Comparison of ENCODE assay signal across 12 cellular contexts in genomic region chr20:4950437-4950836, GRCh38. TPM values are rescaled to one million over a fixed set of nuclear protein-coding genes. Genes with fewer than 3 reads are reported as not detected.
DNase-seq lines count a peak whose midpoint lies in the region; ATAC-seq and TF ChIP-seq lines count a peak whose summit lies in the region.
"Had no signal": no experiment of that assay in that cellular context is flagged by ENCODE, and none has a peak within 500 bp of the region (broad histone marks: within the 10 kb centered on the region; RNA-seq: fewer than 3 reads in every experiment).

No MANE protein-coding gene starts in this region.

- no peaks in the 10 kb centered on the region for H3K36me3 ChIP-seq in neutrophil
- H3K36me3 ChIP-seq in GM23338 (ENCODE audit: insufficient read depth): no peaks in the 10 kb centered on the region
- peaks cover 4% of the 10 kb centered on the region; the same call in 1 of the 2 replicates for H3K36me3 ChIP-seq in BE2C
- H3K36me3 ChIP-seq in mesendoderm (ENCODE audit: control insufficient read depth, insufficient read depth, low read length): no peaks in the 10 kb centered on the region

- H3K79me2 ChIP-seq in GM23338 (replicated peaks; ENCODE audit: insufficient read depth): no peaks in the 10 kb centered on the region
- no peaks in the 10 kb centered on the region for H3K79me2 ChIP-seq in mesendoderm (ENCODE audit: control insufficient read depth, insufficient read depth, low read length)

- no peak overlapping the region for H4K5ac ChIP-seq in mesendoderm (ENCODE audit: low read length)

- no peak for ATAC-seq in activated T-cell treated with anti-CD3 and anti-CD28 coated beads, Interleukin-2, amount 50 U/mL, for 72 hours (replicated peaks in 1 of 2)
- ATAC-seq in GM21423 (IDR thresholded peaks at IDR 0.05; ENCODE audit: unreplicated experiment): no peak
- no peak for ATAC-seq in GM23338

- no peaks in the 10 kb centered on the region for H3K79me1 ChIP-seq in mesendoderm (ENCODE audit: low read length)

- peaks cover 3 to 6% of the 10 kb centered on the region in 2 donors for H3K36me3 Mint-ChIP-seq in activated T-cell treated with anti-CD3 and anti-CD28 coated beads, Interleukin-2, amount 50 U/mL, for 72 hours (ENCODE audit: insufficient read depth in 2 of 2)
- H3K36me3 Mint-ChIP-seq in GM23338 (ENCODE audit: low read depth): no peaks in the 10 kb centered on the region

- no peak overlapping the region for H3K9ac ChIP-seq in mesendoderm (ENCODE audit: low read length)

- peak overlapping the region; percentile 42 for H3K27ac ChIP-seq in cingulate gyrus (ENCODE audit: low read depth, low read length)
- peak overlapping the region; percentile 31 for H3K27ac ChIP-seq in neutrophil
- no peak overlapping the region for H3K27ac ChIP-seq in GM23338 (ENCODE audit: low read depth)
- H3K27ac ChIP-seq in mesendoderm (ENCODE audit: low read depth, low read length): no peak overlapping the region

- no peak overlapping the region for H2BK120ac ChIP-seq in mesendoderm (ENCODE audit: low read depth, low read length)

- H3K27me3 Mint-ChIP-seq in activated T-cell treated with anti-CD3 and anti-CD28 coated beads, Interleukin-2, amount 50 U/mL, for 72 hours (ENCODE audit: low read depth): no peaks in the 10 kb centered on the region
- H3K27me3 Mint-ChIP-seq in GM23338 (ENCODE audit: insufficient read depth, low read depth, poor library complexity): no peaks in the 10 kb centered on the region
- H3K27me3 Mint-ChIP-seq: progenitor cell of endocrine pancreas had no signal

- no peak for TF ChIP-seq CTCF in neutrophil (IDR thresholded peaks at IDR 0.05)
- TF ChIP-seq CTCF in GM23338 (conservative IDR thresholded peaks at IDR 0.05; ENCODE audit: low read depth in 2 of 2): no peak
- no peak for TF ChIP-seq CTCF in BE2C (IDR thresholded peaks at IDR 0.05; ENCODE audit: low read depth, low read length)

- H3K9me3 Mint-ChIP-seq in activated T-cell treated with anti-CD3 and anti-CD28 coated beads, Interleukin-2, amount 50 U/mL, for 72 hours: no peaks in the 10 kb centered on the region
- no peaks in the 10 kb centered on the region for H3K9me3 Mint-ChIP-seq in GM23338

- peaks cover 37% of the 10 kb centered on the region for H3K4me1 Mint-ChIP-seq in activated T-cell treated with anti-CD3 and anti-CD28 coated beads, Interleukin-2, amount 50 U/mL, for 72 hours (ENCODE audit: low read depth)
- H3K4me1 Mint-ChIP-seq in GM23338: peaks cover 23% of the 10 kb centered on the region

- H3K9me3 ChIP-seq in neutrophil (no peaks in the 10 kb centered on the region), BE2C (no peaks in the 10 kb centered on the region)
- H3K9me3 ChIP-seq: mucosa of descending colon, upper lobe of left lung had no signal

- H2AFZ ChIP-seq in GM23338: no peak overlapping the region

- H2BK5ac ChIP-seq in mesendoderm (ENCODE audit: low read length): no peak overlapping the region

- DNase-seq in activated T-cell treated with anti-CD3 and anti-CD28 coated beads, Interleukin-2, amount 50 U/mL, for 72 hours: no peak
- no peak for DNase-seq in activated T-cell treated with anti-CD3 and anti-CD28 coated beads, Interleukin-2, amount 50 U/mL, for 48 hours
- DNase-seq in GM23338 (ENCODE audit: low spot score) (no peak), BE2C (no peak), mesendoderm (no peak)
- DNase-seq: activated gamma-delta T cell, upper lobe of left lung had no signal

- H3K27me3 ChIP-seq in neutrophil (no peaks in the 10 kb centered on the region), GM23338 (ENCODE audit: insufficient read depth) (no peaks in the 10 kb centered on the region), BE2C (no peaks in the 10 kb centered on the region), mesendoderm (ENCODE audit: insufficient read depth, low read length, poor library complexity) (no peaks in the 10 kb centered on the region)
- H3K27me3 ChIP-seq: upper lobe of left lung had no signal

- no peak overlapping the region for H2BK15ac ChIP-seq in mesendoderm (replicated peaks; ENCODE audit: low read depth)

- H3K9me2 ChIP-seq in GM23338 (ENCODE audit: insufficient read depth): no peaks in the 10 kb centered on the region

- no peak overlapping the region for H3K4ac ChIP-seq in mesendoderm (ENCODE audit: low read depth, low read length)

- no peak overlapping the region for H3K56ac ChIP-seq in mesendoderm (ENCODE audit: low read length)

- H3K27ac Mint-ChIP-seq in activated T-cell treated with anti-CD3 and anti-CD28 coated beads, Interleukin-2, amount 50 U/mL, for 72 hours: peak overlapping the region; percentile 34
- no peak overlapping the region for H3K27ac Mint-ChIP-seq in GM23338

- H3K4me1 ChIP-seq in neutrophil (ENCODE audit: control insufficient read depth in 1 of 2, insufficient read depth in 1 of 2, low read depth in 1 of 2, low read length in 1 of 2) (peaks cover 0 to 7% of the 10 kb centered on the region in 2 experiments), GM23338 (ENCODE audit: insufficient read depth) (peaks cover 18% of the 10 kb centered on the region), BE2C (no peaks in the 10 kb centered on the region), mesendoderm (ENCODE audit: control insufficient read depth, low read depth, low read length) (no peaks in the 10 kb centered on the region)

- no peak overlapping the region for H3K4me2 ChIP-seq in GM23338
- no peak overlapping the region for H3K4me2 ChIP-seq in mesendoderm (ENCODE audit: low read length)

- WGBS in mesendoderm (ENCODE audit: extremely low coverage, insufficient coverage, low lambda C conversion rate): no CpG with 5 or more reads among the region's 3 CpGs

- no peaks in the 10 kb centered on the region for H3F3A ChIP-seq in GM23338 (replicated peaks; ENCODE audit: low read depth)

- H4K8ac ChIP-seq in mesendoderm (ENCODE audit: low read depth, low read length): no peak overlapping the region

- H3K23ac ChIP-seq in mesendoderm (ENCODE audit: low read length): no peak overlapping the region

- H4K20me1 ChIP-seq in GM23338 (replicated peaks; ENCODE audit: insufficient read depth): no peaks in the 10 kb centered on the region; the same call in 1 of the 2 replicates

- peak overlapping the region in 1 of 2 donors; percentile 65 for H3K4me3 Mint-ChIP-seq in activated T-cell treated with anti-CD3 and anti-CD28 coated beads, Interleukin-2, amount 50 U/mL, for 72 hours
- H3K4me3 Mint-ChIP-seq in GM23338: no peak overlapping the region

- H3K18ac ChIP-seq in mesendoderm (ENCODE audit: low read length): no peak overlapping the region

- H2AK5ac ChIP-seq in mesendoderm (ENCODE audit: low read length): no peak overlapping the region

- no peak overlapping the region for H3K4me3 ChIP-seq in neutrophil (ENCODE audit: low read depth in 1 of 2, low read length in 1 of 2)
- no peak overlapping the region for H3K4me3 ChIP-seq in GM23338
- H3K4me3 ChIP-seq in BE2C (ENCODE audit: low read depth, low read length): no peak overlapping the region
- no peak overlapping the region for H3K4me3 ChIP-seq in mesendoderm (ENCODE audit: low read length)
- H3K4me3 ChIP-seq: mucosa of descending colon had no signal

TF ChIP-seq in GM23338, 12 proteins besides CTCF, POLR2A, EP300 and RAD21 (continues in another document):
- TF ChIP-seq EZH2 (IDR thresholded peaks at IDR 0.05; ENCODE audit: low read depth, unreplicated experiment): no peak
- no peak for TF ChIP-seq EZH2phosphoT487 (IDR thresholded peaks at IDR 0.05; ENCODE audit: unreplicated experiment)
- TF ChIP-seq ZNF114 (CRISPR knock-in tag; IDR thresholded peaks at IDR 0.05): no peak
- TF ChIP-seq CREB1 (CRISPR knock-in tag; IDR thresholded peaks at IDR 0.05; ENCODE audit: low read depth): no peak
- TF ChIP-seq, protein P1, sequence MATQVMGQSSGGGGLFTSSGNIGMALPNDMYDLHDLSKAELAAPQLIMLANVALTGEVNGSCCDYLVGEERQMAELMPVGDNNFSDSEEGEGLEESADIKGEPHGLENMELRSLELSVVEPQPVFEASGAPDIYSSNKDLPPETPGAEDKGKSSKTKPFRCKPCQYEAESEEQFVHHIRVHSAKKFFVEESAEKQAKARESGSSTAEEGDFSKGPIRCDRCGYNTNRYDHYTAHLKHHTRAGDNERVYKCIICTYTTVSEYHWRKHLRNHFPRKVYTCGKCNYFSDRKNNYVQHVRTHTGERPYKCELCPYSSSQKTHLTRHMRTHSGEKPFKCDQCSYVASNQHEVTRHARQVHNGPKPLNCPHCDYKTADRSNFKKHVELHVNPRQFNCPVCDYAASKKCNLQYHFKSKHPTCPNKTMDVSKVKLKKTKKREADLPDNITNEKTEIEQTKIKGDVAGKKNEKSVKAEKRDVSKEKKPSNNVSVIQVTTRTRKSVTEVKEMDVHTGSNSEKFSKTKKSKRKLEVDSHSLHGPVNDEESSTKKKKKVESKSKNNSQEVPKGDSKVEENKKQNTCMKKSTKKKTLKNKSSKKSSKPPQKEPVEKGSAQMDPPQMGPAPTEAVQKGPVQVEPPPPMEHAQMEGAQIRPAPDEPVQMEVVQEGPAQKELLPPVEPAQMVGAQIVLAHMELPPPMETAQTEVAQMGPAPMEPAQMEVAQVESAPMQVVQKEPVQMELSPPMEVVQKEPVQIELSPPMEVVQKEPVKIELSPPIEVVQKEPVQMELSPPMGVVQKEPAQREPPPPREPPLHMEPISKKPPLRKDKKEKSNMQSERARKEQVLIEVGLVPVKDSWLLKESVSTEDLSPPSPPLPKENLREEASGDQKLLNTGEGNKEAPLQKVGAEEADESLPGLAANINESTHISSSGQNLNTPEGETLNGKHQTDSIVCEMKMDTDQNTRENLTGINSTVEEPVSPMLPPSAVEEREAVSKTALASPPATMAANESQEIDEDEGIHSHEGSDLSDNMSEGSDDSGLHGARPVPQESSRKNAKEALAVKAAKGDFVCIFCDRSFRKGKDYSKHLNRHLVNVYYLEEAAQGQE (IDR thresholded peaks at IDR 0.05; ENCODE audit: unreplicated experiment): no peak
- TF ChIP-seq POLR2AphosphoS5 (IDR thresholded peaks at IDR 0.05; ENCODE audit: low read depth): no peak

RNA-seq across cellular contexts. Expression of gene SLC23A2, which starts 50.9 kb away (rescaled TPM):
- 10 to 100 TPM; 21.4 to 22.2 TPM for total RNA-seq in activated T-cell treated with anti-CD3 and anti-CD28 coated beads, Interleukin-2, amount 50 U/mL, for 72 hours
- total RNA-seq in GM23338 (2014; rRNA removed; shearing (Covaris generic)): 13.6 and 20.2 TPM in 2 replicates
- polyA plus RNA-seq in GM23338 (2016; fragmentation: Nextera tagmentation; extraction: Ambion mirVana): 3.8 and 4.4 TPM in 2 replicates
- polyA plus RNA-seq in BE2C (2012; ENCODE audit: insufficient read depth, insufficient read length, low read depth): 13.5 TPM
- 8.1 TPM for polyA plus RNA-seq in mesendoderm (2013, experiment 1 of 2)
- polyA plus RNA-seq in mesendoderm (2013, experiment 2 of 2): 8.0 TPM

Comparison
In these comparisons a context has a peak if more than half of its experiments do, and no peak if none do; other contexts are left out.
1. H3K27ac ChIP-seq: peak in cingulate gyrus (single experiment) and neutrophil (single experiment); none in GM23338 (single experiment) and mesendoderm (single experiment).